In genomic region chr12:89693639-89694202, GRCh38 we compare ENCODE assay signal across 23 cellular contexts. TPM values are rescaled to one million over a fixed set of nuclear protein-coding genes. Genes with fewer than 3 reads are reported as not detected.
DNase-seq lines count a peak whose midpoint lies in the region; ATAC-seq and TF ChIP-seq lines count a peak whose summit lies in the region.
"Had no signal": no experiment of that assay in that cellular context is flagged by ENCODE, and none has a peak within 500 bp of the region (broad histone marks: within the 10 kb centered on the region; RNA-seq: fewer than 3 reads in every experiment).

No MANE protein-coding gene starts in this region.

- no peaks in the 10 kb centered on the region for H3K27me3 Mint-ChIP-seq in activated T-cell treated with anti-CD3 and anti-CD28 coated beads, Interleukin-2, amount 50 U/mL, for 72 hours (ENCODE audit: low read depth)
- H3K27me3 Mint-ChIP-seq in stimulated activated memory B cell treated with anti-CD40 and anti-IgM and Interleukin-4, amounts not matched to agents 10 μg/mL and 1 μg/mL and 100 μg/mL, for 72 hours = no peaks in the 10 kb centered on the region
- no peaks in the 10 kb centered on the region for H3K27me3 Mint-ChIP-seq in activated T-helper 2 cell treated with anti-CD3 and anti-CD28 coated beads, Interferon-gamma antibody, Interleukin-2, Interleukin-4, amounts not matched to agents 10 μg/mL and 5 μg/mL and 100 μg/mL, durations not matched to agents 14 hours and 24 hours and 36 hours (ENCODE audit: low read depth)
- H3K27me3 Mint-ChIP-seq in neural progenitor cell (ENCODE audit: insufficient read depth, low read depth) = no peaks in the 10 kb centered on the region
- H3K27me3 Mint-ChIP-seq: naive thymus-derived CD8-positive, alpha-beta T cell had no signal

- H3K27ac ChIP-seq in left lung (no peak overlapping the region), neural progenitor cell (no peak overlapping the region)
- H3K27ac ChIP-seq: adrenal gland, C4-2B, psoas muscle had no signal

- TF ChIP-seq CTCF in astrocyte of the cerebellum (IDR thresholded peaks at IDR 0.05; ENCODE audit: low read depth, low read length, missing control alignments) (no peak), left lung (IDR thresholded peaks at IDR 0.05) (no peak), neural progenitor cell (IDR thresholded peaks at IDR 0.05) (no peak)

- intact Hi-C loops in left lung (cut with DNase I) = no loop called here
- intact Hi-C loops in activated T-helper 2 cell treated with anti-CD3 and anti-CD28 coated beads, Interferon-gamma antibody, Interleukin-2, Interleukin-4, amounts not matched to agents 10 μg/mL and 5 μg/mL and 100 μg/mL, durations not matched to agents 14 hours and 24 hours and 36 hours (cut with micrococcal nuclease) = no loop called here

- ATAC-seq in activated T-cell treated with anti-CD3 and anti-CD28 coated beads, Interleukin-2, amount 50 U/mL, for 72 hours (replicated peaks in 1 of 2) = no peak
- ATAC-seq in left lung = peak; percentile 88
- no peak for ATAC-seq in stimulated activated memory B cell treated with anti-CD40 and anti-IgM and Interleukin-4, amounts not matched to agents 10 μg/mL and 1 μg/mL and 100 μg/mL, for 72 hours
- ATAC-seq in HG02981 (IDR thresholded peaks at IDR 0.05; ENCODE audit: unreplicated experiment) = no peak
- ATAC-seq: activated CD8-positive, alpha-beta T cell treated with anti-CD3 and anti-CD28 coated beads, Interleukin-2, amount 10 ng/mL, durations not matched to agents 7 days and 5 days; naive thymus-derived CD8-positive, alpha-beta T cell; WTC11 had no signal

- H3K9me3 ChIP-seq in left lung (no peaks in the 10 kb centered on the region), neural progenitor cell (ENCODE audit: low read depth) (no peaks in the 10 kb centered on the region)
- H3K9me3 ChIP-seq: adrenal gland, psoas muscle had no signal

- H3K4me1 Mint-ChIP-seq in activated T-cell treated with anti-CD3 and anti-CD28 coated beads, Interleukin-2, amount 50 U/mL, for 72 hours (ENCODE audit: low read depth) = peaks cover 69% of the 10 kb centered on the region
- H3K4me1 Mint-ChIP-seq in stimulated activated memory B cell treated with anti-CD40 and anti-IgM and Interleukin-4, amounts not matched to agents 10 μg/mL and 1 μg/mL and 100 μg/mL, for 72 hours = peaks cover 82% of the 10 kb centered on the region
- peaks cover 11% of the 10 kb centered on the region for H3K4me1 Mint-ChIP-seq in activated T-helper 2 cell treated with anti-CD3 and anti-CD28 coated beads, Interferon-gamma antibody, Interleukin-2, Interleukin-4, amounts not matched to agents 10 μg/mL and 5 μg/mL and 100 μg/mL, durations not matched to agents 14 hours and 24 hours and 36 hours (ENCODE audit: low read depth)
- H3K4me1 Mint-ChIP-seq in neural progenitor cell = peaks cover 8% of the 10 kb centered on the region

- H3K4me3 Mint-ChIP-seq in activated T-cell treated with anti-CD3 and anti-CD28 coated beads, Interleukin-2, amount 50 U/mL, for 72 hours = no peak overlapping the region
- H3K4me3 Mint-ChIP-seq in stimulated activated memory B cell treated with anti-CD40 and anti-IgM and Interleukin-4, amounts not matched to agents 10 μg/mL and 1 μg/mL and 100 μg/mL, for 72 hours = no peak overlapping the region
- no peak overlapping the region for H3K4me3 Mint-ChIP-seq in activated T-helper 2 cell treated with anti-CD3 and anti-CD28 coated beads, Interferon-gamma antibody, Interleukin-2, Interleukin-4, amounts not matched to agents 10 μg/mL and 5 μg/mL and 100 μg/mL, durations not matched to agents 14 hours and 24 hours and 36 hours (ENCODE audit: low read depth)
- no peak overlapping the region for H3K4me3 Mint-ChIP-seq in neural progenitor cell
- H3K4me3 Mint-ChIP-seq: activated CD8-positive, alpha-beta T cell treated with anti-CD3 and anti-CD28 coated beads, Interleukin-2, amount 10 ng/mL, durations not matched to agents 7 days and 5 days; WTC11 had no signal

- no peak overlapping the region for H2AFZ ChIP-seq in neural progenitor cell (replicated peaks)

- DNase-seq in activated T-cell treated with anti-CD3 and anti-CD28 coated beads, Interleukin-2, amount 50 U/mL, for 72 hours = no peak
- DNase-seq in activated T-cell treated with anti-CD3 and anti-CD28 coated beads for 4 hours = no peak
- DNase-seq in astrocyte of the cerebellum (ENCODE audit: low read depth) = peak; percentile 68
- DNase-seq in left lung = no peak
- DNase-seq in activated T-helper 2 cell treated with anti-CD3 and anti-CD28 coated beads, Interferon-gamma antibody, Interleukin-2, Interleukin-4, amounts not matched to agents 10 μg/mL and 5 μg/mL and 100 μg/mL, durations not matched to agents 14 hours and 24 hours and 36 hours (ENCODE audit: low spot score) = no peak
- no peak for DNase-seq in neural progenitor cell (ENCODE audit: low spot score)
- DNase-seq: 8988T; activated CD8-positive, alpha-beta T cell treated with anti-CD3 and anti-CD28 coated beads, Interleukin-2, amount 10 ng/mL, durations not matched to agents 7 days and 5 days; adrenal gland; DND-41; foreskin fibroblast; H7; KBM-7; naive thymus-derived CD8-positive, alpha-beta T cell; NCI-H2171 treated with DMSO at 0.1 percent for 48 hours; psoas muscle; Right ventricle myocardium superior; stimulated activated naive CD4-positive, alpha-beta T cell; T-helper 2 cell had no signal

- peaks cover 100% of the 10 kb centered on the region for H3K79me2 ChIP-seq in neural progenitor cell (ENCODE audit: low read depth)

- H3K4me2 ChIP-seq in neural progenitor cell = no peak overlapping the region

- H3K9ac ChIP-seq in neural progenitor cell = no peak overlapping the region

- no peaks in the 10 kb centered on the region for H3K9me3 Mint-ChIP-seq in activated T-cell treated with anti-CD3 and anti-CD28 coated beads, Interleukin-2, amount 50 U/mL, for 72 hours
- H3K9me3 Mint-ChIP-seq in stimulated activated memory B cell treated with anti-CD40 and anti-IgM and Interleukin-4, amounts not matched to agents 10 μg/mL and 1 μg/mL and 100 μg/mL, for 72 hours = no peaks in the 10 kb centered on the region
- H3K9me3 Mint-ChIP-seq in activated T-helper 2 cell treated with anti-CD3 and anti-CD28 coated beads, Interferon-gamma antibody, Interleukin-2, Interleukin-4, amounts not matched to agents 10 μg/mL and 5 μg/mL and 100 μg/mL, durations not matched to agents 14 hours and 24 hours and 36 hours = no peaks in the 10 kb centered on the region
- peaks cover 9% of the 10 kb centered on the region for H3K9me3 Mint-ChIP-seq in neural progenitor cell
- H3K9me3 Mint-ChIP-seq: naive thymus-derived CD8-positive, alpha-beta T cell; WTC11 had no signal

- peaks cover 11 to 49% of the 10 kb centered on the region in 2 donors for H3K4me1 ChIP-seq in left lung
- H3K4me1 ChIP-seq in neural progenitor cell = no peaks in the 10 kb centered on the region

- in situ Hi-C loops in astrocyte of the cerebellum (cut with HindIII; ENCODE audit: low sequenced_read_pairs) = no loop called here

- no peaks in the 10 kb centered on the region for H3K27me3 ChIP-seq in left lung
- H3K27me3 ChIP-seq in neural progenitor cell = no peaks in the 10 kb centered on the region
- H3K27me3 ChIP-seq: adrenal gland had no signal

- H3F3A ChIP-seq in neural progenitor cell (ENCODE audit: low read depth) = no peaks in the 10 kb centered on the region

- no peaks in the 10 kb centered on the region for H3K36me3 Mint-ChIP-seq in activated T-cell treated with anti-CD3 and anti-CD28 coated beads, Interleukin-2, amount 50 U/mL, for 72 hours (ENCODE audit: insufficient read depth in 2 of 2)
- H3K36me3 Mint-ChIP-seq in stimulated activated memory B cell treated with anti-CD40 and anti-IgM and Interleukin-4, amounts not matched to agents 10 μg/mL and 1 μg/mL and 100 μg/mL, for 72 hours = peaks cover 20% of the 10 kb centered on the region
- H3K36me3 Mint-ChIP-seq in activated T-helper 2 cell treated with anti-CD3 and anti-CD28 coated beads, Interferon-gamma antibody, Interleukin-2, Interleukin-4, amounts not matched to agents 10 μg/mL and 5 μg/mL and 100 μg/mL, durations not matched to agents 14 hours and 24 hours and 36 hours (ENCODE audit: low read depth) = no peaks in the 10 kb centered on the region
- H3K36me3 Mint-ChIP-seq in neural progenitor cell = peaks cover 26% of the 10 kb centered on the region
- H3K36me3 Mint-ChIP-seq: WTC11 had no signal

- H3K27ac Mint-ChIP-seq in activated T-cell treated with anti-CD3 and anti-CD28 coated beads, Interleukin-2, amount 50 U/mL, for 72 hours = peak overlapping the region; percentile 79
- peak overlapping the region; percentile 33 for H3K27ac Mint-ChIP-seq in stimulated activated memory B cell treated with anti-CD40 and anti-IgM and Interleukin-4, amounts not matched to agents 10 μg/mL and 1 μg/mL and 100 μg/mL, for 72 hours
- H3K27ac Mint-ChIP-seq in activated T-helper 2 cell treated with anti-CD3 and anti-CD28 coated beads, Interferon-gamma antibody, Interleukin-2, Interleukin-4, amounts not matched to agents 10 μg/mL and 5 μg/mL and 100 μg/mL, durations not matched to agents 14 hours and 24 hours and 36 hours = no peak overlapping the region
- H3K27ac Mint-ChIP-seq in neural progenitor cell = no peak overlapping the region
- H3K27ac Mint-ChIP-seq: activated CD8-positive, alpha-beta T cell treated with anti-CD3 and anti-CD28 coated beads, Interleukin-2, amount 10 ng/mL, durations not matched to agents 7 days and 5 days; WTC11 had no signal

- H3K4me3 ChIP-seq in astrocyte of the cerebellum (ENCODE audit: low read depth, low read length) = no peak overlapping the region
- H3K4me3 ChIP-seq in left lung = no peak overlapping the region
- no peak overlapping the region for H3K4me3 ChIP-seq in neural progenitor cell
- H3K4me3 ChIP-seq: adrenal gland had no signal

- H3K36me3 ChIP-seq in left lung = no peaks in the 10 kb centered on the region
- no peaks in the 10 kb centered on the region for H3K36me3 ChIP-seq in neural progenitor cell
- H3K36me3 ChIP-seq: adrenal gland had no signal

- H4K20me1 ChIP-seq in neural progenitor cell (ENCODE audit: low read depth) = peaks cover 100% of the 10 kb centered on the region

RNA-seq across cellular contexts. Expression of gene ATP2B1, which starts 14.9 kb away (rescaled TPM):
- total RNA-seq in activated T-cell treated with anti-CD3 and anti-CD28 coated beads, Interleukin-2, amount 50 U/mL, for 72 hours = 10 to 100 TPM; 19.4 to 25.5 TPM
- 10 to 100 TPM; 29.4 to 54.0 TPM for total RNA-seq in left lung
- 19.0 and 21.0 TPM in 2 replicates for total RNA-seq in activated T-helper 2 cell treated with anti-CD3 and anti-CD28 coated beads, Interferon-gamma antibody, Interleukin-2, Interleukin-4, amounts not matched to agents 10 μg/mL and 5 μg/mL and 100 μg/mL, durations not matched to agents 14 hours and 24 hours and 36 hours
- total RNA-seq in neural progenitor cell (ENCODE audit: low replicate concordance) = 97.5 and 177 TPM in 2 replicates

Comparison
In these comparisons a context has a peak if more than half of its experiments do, and no peak if none do; other contexts are left out.
1. H3K27ac Mint-ChIP-seq: peak in activated T-cell treated with anti-CD3 and anti-CD28 coated beads, Interleukin-2, amount 50 U/mL, for 72 hours (single experiment) and stimulated activated memory B cell treated with anti-CD40 and anti-IgM and Interleukin-4, amounts not matched to agents 10 μg/mL and 1 μg/mL and 100 μg/mL, for 72 hours (single experiment); none in activated T-helper 2 cell treated with anti-CD3 and anti-CD28 coated beads, Interferon-gamma antibody, Interleukin-2, Interleukin-4, amounts not matched to agents 10 μg/mL and 5 μg/mL and 100 μg/mL, durations not matched to agents 14 hours and 24 hours and 36 hours (single experiment) and neural progenitor cell (single experiment).